ENCODE assay signal across 9 cellular contexts in genomic region chr19:4473708-4474503, GRCh38. TPM values are rescaled to one million over a fixed set of nuclear protein-coding genes. Genes with fewer than 3 reads are reported as not detected.
DNase-seq lines count a peak whose midpoint lies in the region; ATAC-seq and TF ChIP-seq lines count a peak whose summit lies in the region.
"Had no signal": no experiment of that assay in that cellular context is flagged by ENCODE, and none has a peak within 500 bp of the region (broad histone marks: within the 10 kb centered on the region; RNA-seq: fewer than 3 reads in every experiment).

No MANE protein-coding gene starts in this region.

- H3K4me1 ChIP-seq in iPS-18a (ENCODE audit: control insufficient read depth, low read depth, low read length), result peaks cover 8% of the 10 kb centered on the region

- no peaks in the 10 kb centered on the region for H3K9me3 Mint-ChIP-seq in activated T-helper 2 cell treated with anti-CD3 and anti-CD28 coated beads, Interferon-gamma antibody, Interleukin-2, Interleukin-4, amounts not matched to agents 10 μg/mL and 5 μg/mL and 100 μg/mL, durations not matched to agents 14 hours and 24 hours and 36 hours
- H3K9me3 Mint-ChIP-seq in type B pancreatic cell, result no peaks in the 10 kb centered on the region

- DNase-seq in left cardiac atrium (peak; percentile 32), cardiac septum (ENCODE audit: low spot score) (no peak), type B pancreatic cell (ENCODE audit: extremely low spot score, unreplicated experiment) (no peak), SW480 (ENCODE audit: low spot score) (no peak)
- DNase-seq in activated T-helper 2 cell treated with anti-CD3 and anti-CD28 coated beads, Interferon-gamma antibody, Interleukin-2, Interleukin-4, amounts not matched to agents 10 μg/mL and 5 μg/mL and 100 μg/mL, durations not matched to agents 14 hours and 24 hours and 36 hours (ENCODE audit: low spot score), result no peak
- DNase-seq: T-helper 9 cell had no signal

- TF ChIP-seq CTCF in type B pancreatic cell (conservative IDR thresholded peaks at IDR 0.05), result no peak

- peaks cover 12% of the 10 kb centered on the region for H3K36me3 ChIP-seq in iPS-18a (ENCODE audit: control insufficient read depth, low read depth, low read length)

- peak overlapping the region; percentile 85 for H3K4me3 Mint-ChIP-seq in activated T-helper 2 cell treated with anti-CD3 and anti-CD28 coated beads, Interferon-gamma antibody, Interleukin-2, Interleukin-4, amounts not matched to agents 10 μg/mL and 5 μg/mL and 100 μg/mL, durations not matched to agents 14 hours and 24 hours and 36 hours (ENCODE audit: low read depth)
- peak overlapping the region; percentile 92 for H3K4me3 Mint-ChIP-seq in type B pancreatic cell

- H3K36me3 Mint-ChIP-seq in activated T-helper 2 cell treated with anti-CD3 and anti-CD28 coated beads, Interferon-gamma antibody, Interleukin-2, Interleukin-4, amounts not matched to agents 10 μg/mL and 5 μg/mL and 100 μg/mL, durations not matched to agents 14 hours and 24 hours and 36 hours (ENCODE audit: low read depth), result peaks cover 9% of the 10 kb centered on the region
- peaks cover 5% of the 10 kb centered on the region for H3K36me3 Mint-ChIP-seq in type B pancreatic cell

- H3K9me3 ChIP-seq in iPS-18a (ENCODE audit: control insufficient read depth, low read depth, low read length), result no peaks in the 10 kb centered on the region

- H3K4me3 ChIP-seq in iPS-18a (ENCODE audit: low read length), result peak overlapping the region; percentile 74

- ATAC-seq in left cardiac atrium, result no peak
- ATAC-seq in GM19455 (IDR thresholded peaks at IDR 0.05; ENCODE audit: unreplicated experiment), result no peak
- no peak for ATAC-seq in HG03139 (IDR thresholded peaks at IDR 0.05; ENCODE audit: unreplicated experiment)

- peak overlapping the region; percentile 51 for H3K9ac ChIP-seq in iPS-18a (ENCODE audit: low read length)

- peak overlapping the region; percentile 55 for H3K27ac ChIP-seq in iPS-18a (ENCODE audit: low read length)

- H3K27ac Mint-ChIP-seq in activated T-helper 2 cell treated with anti-CD3 and anti-CD28 coated beads, Interferon-gamma antibody, Interleukin-2, Interleukin-4, amounts not matched to agents 10 μg/mL and 5 μg/mL and 100 μg/mL, durations not matched to agents 14 hours and 24 hours and 36 hours, result peak overlapping the region; percentile 79
- H3K27ac Mint-ChIP-seq in type B pancreatic cell, result peak overlapping the region; percentile 61

- intact Hi-C loops in left cardiac atrium (cut with DNase I) (no loop called here), cardiac septum (cut with DNase I) (no loop called here)
- intact Hi-C loops in activated T-helper 2 cell treated with anti-CD3 and anti-CD28 coated beads, Interferon-gamma antibody, Interleukin-2, Interleukin-4, amounts not matched to agents 10 μg/mL and 5 μg/mL and 100 μg/mL, durations not matched to agents 14 hours and 24 hours and 36 hours (cut with micrococcal nuclease), result loop anchor here (2.0 to 10.0 kb wide), 4 partner anchors 17 to 248 kb away; partner anchors contain the start of genes DPP9, SH3GL1 and UBXN6

- peaks cover 18% of the 10 kb centered on the region for H3K4me1 Mint-ChIP-seq in activated T-helper 2 cell treated with anti-CD3 and anti-CD28 coated beads, Interferon-gamma antibody, Interleukin-2, Interleukin-4, amounts not matched to agents 10 μg/mL and 5 μg/mL and 100 μg/mL, durations not matched to agents 14 hours and 24 hours and 36 hours (ENCODE audit: low read depth)
- H3K4me1 Mint-ChIP-seq in type B pancreatic cell (ENCODE audit: unreplicated experiment), result peaks cover 8% of the 10 kb centered on the region

- no peaks in the 10 kb centered on the region for H3K27me3 Mint-ChIP-seq in activated T-helper 2 cell treated with anti-CD3 and anti-CD28 coated beads, Interferon-gamma antibody, Interleukin-2, Interleukin-4, amounts not matched to agents 10 μg/mL and 5 μg/mL and 100 μg/mL, durations not matched to agents 14 hours and 24 hours and 36 hours (ENCODE audit: low read depth)
- no peaks in the 10 kb centered on the region for H3K27me3 Mint-ChIP-seq in type B pancreatic cell

- no peaks in the 10 kb centered on the region for H3K27me3 ChIP-seq in iPS-18a (ENCODE audit: control insufficient read depth, insufficient read depth, low read length)

RNA-seq across cellular contexts. Expression of gene HDGFL2, which starts 1.8 kb away (rescaled TPM):
- total RNA-seq in left cardiac atrium (10 to 100 TPM; 20.9 to 25.9 TPM), cardiac septum (28.4 TPM), type B pancreatic cell (ENCODE audit: low replicate concordance) (45.0 and 77.9 TPM in 2 replicates)
- 61.9 and 75.6 TPM in 2 replicates for total RNA-seq in activated T-helper 2 cell treated with anti-CD3 and anti-CD28 coated beads, Interferon-gamma antibody, Interleukin-2, Interleukin-4, amounts not matched to agents 10 μg/mL and 5 μg/mL and 100 μg/mL, durations not matched to agents 14 hours and 24 hours and 36 hours

RNA-seq across cellular contexts. Expression of gene UBXN6, which starts 16.3 kb away (rescaled TPM):
- total RNA-seq in left cardiac atrium (100 to 1,000 TPM in 1 of 2 donors, 10 to 100 TPM in 1; 96.9 to 101 TPM), cardiac septum (102 TPM), type B pancreatic cell (ENCODE audit: low replicate concordance) (60.8 and 81.5 TPM in 2 replicates)
- 51.7 and 52.8 TPM in 2 replicates for total RNA-seq in activated T-helper 2 cell treated with anti-CD3 and anti-CD28 coated beads, Interferon-gamma antibody, Interleukin-2, Interleukin-4, amounts not matched to agents 10 μg/mL and 5 μg/mL and 100 μg/mL, durations not matched to agents 14 hours and 24 hours and 36 hours

RNA-seq across cellular contexts. Expression of gene PLIN4, which starts 44.4 kb away (rescaled TPM):
- total RNA-seq in left cardiac atrium (100 to 1,000 TPM; 331 to 357 TPM), cardiac septum (89.8 TPM), type B pancreatic cell (ENCODE audit: low replicate concordance) (0.48 TPM in 2 replicates)
- 0.05 and 0.09 TPM in 2 replicates for total RNA-seq in activated T-helper 2 cell treated with anti-CD3 and anti-CD28 coated beads, Interferon-gamma antibody, Interleukin-2, Interleukin-4, amounts not matched to agents 10 μg/mL and 5 μg/mL and 100 μg/mL, durations not matched to agents 14 hours and 24 hours and 36 hours

Comparison
In these comparisons a context has a peak if more than half of its experiments do, and no peak if none do; other contexts are left out.
1. RNA of gene PLIN4, which starts 44.4 kb away (total RNA-seq): 331 to 357 TPM in left cardiac atrium and 89.8 TPM in cardiac septum (single experiment); 0.48 TPM in type B pancreatic cell and 0.05 to 0.09 TPM in activated T-helper 2 cell treated with anti-CD3 and anti-CD28 coated beads, Interferon-gamma antibody, Interleukin-2, Interleukin-4, amounts not matched to agents 10 μg/mL and 5 μg/mL and 100 μg/mL, durations not matched to agents 14 hours and 24 hours and 36 hours; every median in the first group is over 10 times any median in the second.